ENCODE assay signal across 32 cellular contexts in the genomic region with DNA sequence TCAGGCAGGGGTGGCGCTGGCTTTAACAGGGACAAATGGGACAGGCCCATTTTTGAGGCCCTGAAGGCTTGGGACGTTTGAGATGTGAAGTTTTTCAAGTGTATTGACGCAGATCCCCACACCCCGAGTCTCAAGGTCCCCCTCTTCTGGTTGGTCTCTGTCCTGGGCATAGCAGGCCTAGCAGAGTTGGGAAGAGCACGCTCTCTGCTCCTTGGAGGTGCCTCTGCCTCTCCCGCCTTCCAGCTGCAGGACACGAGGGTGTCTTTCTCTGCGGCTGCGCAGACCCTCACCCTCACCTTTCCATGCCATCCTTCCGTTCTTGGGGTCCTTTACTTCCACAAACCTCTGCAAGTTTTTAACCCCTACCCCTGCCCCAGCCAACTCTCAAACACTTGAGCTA. TPM values are rescaled to one million over a fixed set of nuclear protein-coding genes. Genes with fewer than 3 reads are reported as not detected.
"Had no signal": no experiment of that assay in that cellular context is flagged by ENCODE, and none has a peak within 500 bp of the region (broad histone marks: within the 10 kb centered on the region; RNA-seq: fewer than 3 reads in every experiment).

No MANE protein-coding gene starts in this region.

- H3K4me2 ChIP-seq: PC-9 had no signal

- H3K36me3 ChIP-seq: ascending aorta, cardiac muscle cell, WERI-Rb-1 had no signal

- H3K9me3 ChIP-seq: ascending aorta had no signal

- H3K27ac ChIP-seq: ascending aorta, PC-9, WERI-Rb-1 had no signal

- H3K4me3 ChIP-seq: ascending aorta, cardiac muscle cell, PC-9 had no signal

- ATAC-seq: activated CD8-positive, alpha-beta T cell treated with anti-CD3 and anti-CD28 coated beads for 36 hours; activated T-cell treated with anti-CD3 and anti-CD28 coated beads, Interleukin-2, amount 50 U/mL, for 72 hours; activated T-helper 17 cell treated with anti-CD3 and anti-CD28 coated beads, Interleukin-2, amount 50 U/mL, for 72 hours had no signal

- DNase-seq: activated CD4-positive, alpha-beta T cell treated with anti-CD3 and anti-CD28 coated beads, Interleukin-2, amount 10 ng/mL, durations not matched to agents 24 days and 14 days; activated CD4-positive, alpha-beta T cell treated with anti-CD3 and anti-CD28 coated beads, Interleukin-2, amount 50 U/mL, for 4 hours; activated CD8-positive, alpha-beta T cell treated with anti-CD3 and anti-CD28 coated beads for 36 hours; activated effector memory CD4-positive, alpha-beta T cell treated with anti-CD3 and anti-CD28 coated beads, Interleukin-2, amount 50 U/mL, for 16 hours; activated naive CD4-positive, alpha-beta T cell; activated naive CD8-positive, alpha-beta T cell treated with anti-CD3 and anti-CD28 coated beads, Interleukin-2, amount 10 ng/mL, durations not matched to agents 7 days and 5 days; activated T-cell treated with anti-CD3 and anti-CD28 coated beads, Interleukin-2, amount 50 U/mL, for 1 hour; activated T-cell treated with anti-CD3 and anti-CD28 coated beads, Interleukin-2, amount 50 U/mL, for 72 hours; amygdala; cerebellar nuclear complex; MM.1S; MV-4-11; NCI-H1092; NCI-H1436 treated with DMSO at 0.1 percent for 48 hours; NCI-H1694 treated with DMSO at 0.1 percent for 48 hours; NCI-H2029; NCI-H345; NCI-H524 treated with DMSO at 0.1 percent for 48 hours; PC-9; Right ventricle myocardium superior; T1000; WERI-Rb-1 had no signal

- H3K27me3 ChIP-seq: ascending aorta, cardiac muscle cell had no signal

- FAIRE-seq: RCC 7860 had no signal

- H2AFZ ChIP-seq: PC-9 had no signal

RNA-seq across cellular contexts. Expression of a gene that starts 18.6 kb away (rescaled TPM):
- total RNA-seq: activated CD4-positive, alpha-beta T cell treated with anti-CD3 and anti-CD28 coated beads, Interleukin-2, amount 10 ng/mL, durations not matched to agents 24 days and 14 days; activated T-helper 17 cell treated with anti-CD3 and anti-CD28 coated beads, Interleukin-2, amount 50 U/mL, for 72 hours; LHCN-M2; NCI-H460; T-helper 1 cell treated with Interleukin-12 subunit alpha and Interleukin-12 subunit beta and Interleukin-4 antibody, amounts not matched to agents 30 ng/mL and 1 ng/mL, for 36 hours; T-helper 2 cell treated with Interferon-gamma antibody and Interleukin-4, amounts not matched to agents 100 ng/mL and 5 ng/mL, for 36 hours had no signal

RNA-seq across cellular contexts. Expression of a gene that starts 28.4 kb away (rescaled TPM):
- total RNA-seq: activated CD4-positive, alpha-beta T cell treated with anti-CD3 and anti-CD28 coated beads, Interleukin-2, amount 10 ng/mL, durations not matched to agents 24 days and 14 days; activated CD8-positive, alpha-beta memory T cell treated with anti-CD3 and anti-CD28 coated beads for 36 hours; activated CD8-positive, alpha-beta T cell treated with anti-CD3 and anti-CD28 coated beads for 36 hours; activated naive CD8-positive, alpha-beta T cell treated with anti-CD3 and anti-CD28 coated beads, Interleukin-2, amount 10 ng/mL, durations not matched to agents 7 days and 5 days; activated T-cell treated with anti-CD3 and anti-CD28 coated beads, Interleukin-2, amount 50 U/mL, for 72 hours; activated T-helper 17 cell treated with anti-CD3 and anti-CD28 coated beads, Interleukin-2, amount 50 U/mL, for 72 hours; ascending aorta; cardiac muscle cell; NCI-H460; PC-9; Right ventricle myocardium superior; T-helper 1 cell treated with Interleukin-12 subunit alpha and Interleukin-12 subunit beta and Interleukin-4 antibody, amounts not matched to agents 30 ng/mL and 1 ng/mL, for 36 hours; T-helper 2 cell treated with Interferon-gamma antibody and Interleukin-4, amounts not matched to agents 100 ng/mL and 5 ng/mL, for 36 hours had no signal
- polyA plus RNA-seq: adipose tissue, cardiac muscle cell had no signal

RNA-seq across cellular contexts. Expression of a gene that starts 56.1 kb away (rescaled TPM):
- total RNA-seq: activated CD4-positive, alpha-beta T cell treated with anti-CD3 and anti-CD28 coated beads, Interleukin-2, amount 10 ng/mL, durations not matched to agents 24 days and 14 days; activated CD8-positive, alpha-beta memory T cell treated with anti-CD3 and anti-CD28 coated beads for 36 hours; activated CD8-positive, alpha-beta T cell treated with anti-CD3 and anti-CD28 coated beads for 36 hours; activated naive CD8-positive, alpha-beta T cell treated with anti-CD3 and anti-CD28 coated beads, Interleukin-2, amount 10 ng/mL, durations not matched to agents 7 days and 5 days; activated T-cell treated with anti-CD3 and anti-CD28 coated beads, Interleukin-2, amount 50 U/mL, for 72 hours; activated T-helper 17 cell treated with anti-CD3 and anti-CD28 coated beads, Interleukin-2, amount 50 U/mL, for 72 hours; ascending aorta; LHCN-M2; NCI-H460; PC-9; Right ventricle myocardium superior; T-helper 1 cell treated with Interleukin-12 subunit alpha and Interleukin-12 subunit beta and Interleukin-4 antibody, amounts not matched to agents 30 ng/mL and 1 ng/mL, for 36 hours; T-helper 2 cell treated with Interferon-gamma antibody and Interleukin-4, amounts not matched to agents 100 ng/mL and 5 ng/mL, for 36 hours had no signal
- polyA plus RNA-seq: adipose tissue, cardiac muscle cell had no signal
